16 cellular contexts compared by ENCODE assay signal in the genomic region with DNA sequence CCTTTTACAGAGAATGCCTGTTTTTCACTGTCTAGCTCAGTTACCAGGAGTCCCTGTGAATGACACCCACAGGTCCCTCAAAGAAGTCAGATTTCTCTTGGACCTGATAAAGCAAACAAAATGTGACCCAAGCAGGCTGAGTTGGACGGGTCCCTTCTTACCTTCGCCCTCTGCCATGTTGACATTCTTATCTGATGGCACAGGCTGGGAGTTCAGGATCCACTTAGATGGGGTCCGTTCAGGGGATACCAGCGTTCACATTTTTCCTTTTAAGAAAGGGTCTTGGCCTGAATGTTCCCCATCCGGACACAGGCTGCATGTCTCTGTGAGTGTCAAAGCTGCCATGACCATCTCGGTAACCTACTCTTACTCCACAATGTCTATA.
DNase-seq lines count a peak whose midpoint lies in the region; ATAC-seq, FAIRE-seq and TF ChIP-seq lines count a peak whose summit lies in the region.
"Had no signal": no experiment of that assay in that cellular context is flagged by ENCODE, and none has a peak within 500 bp of the region (broad histone marks: within the 10 kb centered on the region; RNA-seq: fewer than 3 reads in every experiment).

No MANE protein-coding gene starts in this region.

- peaks cover 84% of the 10 kb centered on the region for H3K4me1 Mint-ChIP-seq in Calu3 (ENCODE audit: low read depth, unreplicated experiment)

- TF ChIP-seq CTCF in Calu3 (IDR thresholded peaks at IDR 0.05; ENCODE audit: unreplicated experiment), result no peak
- TF ChIP-seq CTCF in foreskin keratinocyte (conservative IDR thresholded peaks at IDR 0.05), result no peak
- TF ChIP-seq CTCF in MM.1S (IDR thresholded peaks at IDR 0.05; ENCODE audit: low read length), result no peak
- no peak for TF ChIP-seq CTCF in kidney (IDR thresholded peaks at IDR 0.05; ENCODE audit: borderline replicate concordance, extremely low read depth, insufficient read depth)

- H3K9ac ChIP-seq in skeletal muscle satellite cell (ENCODE audit: low read depth, low read length), result peak overlapping the region; percentile 85
- no peak overlapping the region for H3K9ac ChIP-seq in MM.1S (ENCODE audit: low read length)
- no peak overlapping the region for H3K9ac ChIP-seq in kidney (ENCODE audit: low read length in 2 of 2)

- H3K9me3 Mint-ChIP-seq in Calu3 (ENCODE audit: low read depth, unreplicated experiment), result peaks cover 6% of the 10 kb centered on the region
- H3K9me3 Mint-ChIP-seq: activated T-helper 17 cell treated with anti-CD3 and anti-CD28 coated beads, Interleukin-2, amount 50 U/mL, for 72 hours had no signal

- peak overlapping the region; percentile 99 for H3K27ac ChIP-seq in SJSA1
- peak overlapping the region; percentile 89 for H3K27ac ChIP-seq in foreskin keratinocyte
- no peak overlapping the region for H3K27ac ChIP-seq in MM.1S (ENCODE audit: low read length)
- H3K27ac ChIP-seq in kidney (ENCODE audit: low read depth in 2 of 2, low read length in 2 of 2), result no peak overlapping the region

- H3K36me3 Mint-ChIP-seq in Calu3 (ENCODE audit: insufficient read depth, unreplicated experiment), result peaks cover 15% of the 10 kb centered on the region
- H3K36me3 Mint-ChIP-seq: activated CD8-positive, alpha-beta memory T cell treated with anti-CD3 and anti-CD28 coated beads, Interleukin-2, amount 10 ng/mL, durations not matched to agents 7 days and 5 days had no signal

- no peaks in the 10 kb centered on the region for H3F3A ChIP-seq in MM.1S (ENCODE audit: insufficient read depth, low read length)

- no TSS peak for BruUV-seq in Calu3 (replicated peaks; lab: Mats Ljungman, UMichigan)

- H3K4me1 ChIP-seq in SJSA1 (replicated peaks) (peaks cover 41% of the 10 kb centered on the region), foreskin keratinocyte (peaks cover 27% of the 10 kb centered on the region), skeletal muscle satellite cell (ENCODE audit: control insufficient read depth, insufficient read depth, low read length) (peaks cover 40% of the 10 kb centered on the region), MM.1S (ENCODE audit: low read length) (no peaks in the 10 kb centered on the region), kidney (ENCODE audit: control insufficient read depth in 1 of 2, insufficient read depth in 1 of 2, low read depth in 1 of 2, low read length in 2 of 2) (no peaks in the 10 kb centered on the region)

- no peaks in the 10 kb centered on the region for H3K9me2 ChIP-seq in MM.1S (replicated peaks; ENCODE audit: insufficient read depth, low read length)

- DNase-seq in Calu3 (no peak), SJSA1 (ENCODE audit: low read depth in 1 of 2, low spot score in 2 of 2) (no peak), foreskin keratinocyte (no peak), MM.1S (no peak), DMS 273 (lab: John Stamatoyannopoulos, UW; ENCODE audit: unreplicated experiment) (no peak), cerebellar cortex (ENCODE audit: low spot score) (no peak), kidney (no peak)
- DNase-seq: activated CD4-positive, alpha-beta T cell treated with anti-CD3 and anti-CD28 coated beads for 4 hours; activated CD8-positive, alpha-beta memory T cell treated with anti-CD3 and anti-CD28 coated beads, Interleukin-2, amount 10 ng/mL, durations not matched to agents 7 days and 5 days; islet precursor cell; NCI-H1417 treated with DMSO at 0.1 percent for 48 hours; NCI-H774 had no signal

- H3K4me2 ChIP-seq in skeletal muscle satellite cell (ENCODE audit: low read length) (peak overlapping the region; percentile 43), MM.1S (ENCODE audit: low read depth, low read length) (no peak overlapping the region)

- no peak overlapping the region for H3K4me3 Mint-ChIP-seq in Calu3 (ENCODE audit: low read depth, unreplicated experiment)
- H3K4me3 Mint-ChIP-seq: activated CD8-positive, alpha-beta memory T cell treated with anti-CD3 and anti-CD28 coated beads, Interleukin-2, amount 10 ng/mL, durations not matched to agents 7 days and 5 days; activated T-helper 17 cell treated with anti-CD3 and anti-CD28 coated beads, Interleukin-2, amount 50 U/mL, for 72 hours; stimulated activated naive CD8-positive, alpha-beta T cell treated with anti-CD3 and anti-CD28 coated beads, Interleukin-15, Interleukin-2, amounts not matched to agents 100 ng/mL and 50 ng/mL, for 24 hours had no signal

- H4K20me1 ChIP-seq in MM.1S (ENCODE audit: insufficient read depth, low read length), result no peaks in the 10 kb centered on the region

- H2AFZ ChIP-seq in MM.1S (ENCODE audit: low read length), result no peak overlapping the region

- peak overlapping the region; percentile 77 for H3K27ac Mint-ChIP-seq in Calu3 (ENCODE audit: unreplicated experiment)
- H3K27ac Mint-ChIP-seq: activated CD8-positive, alpha-beta memory T cell treated with anti-CD3 and anti-CD28 coated beads, Interleukin-2, amount 10 ng/mL, durations not matched to agents 7 days and 5 days; activated T-helper 17 cell treated with anti-CD3 and anti-CD28 coated beads, Interleukin-2, amount 50 U/mL, for 72 hours; stimulated activated naive CD8-positive, alpha-beta T cell treated with anti-CD3 and anti-CD28 coated beads, Interleukin-15, Interleukin-2, amounts not matched to agents 100 ng/mL and 50 ng/mL, for 24 hours had no signal

- no peak for FAIRE-seq in kidney (lab: Jason Lieb, UNC)
- FAIRE-seq: TTC549 had no signal

- CTCF ChIA-PET in Calu3 (lab: Charles Lee), result interaction anchor here (1.1 to 1.4 kb wide), 2 partner anchors 10 to 54 kb away, joined by 3 to 5 read pairs; no protein-coding TSS in a partner anchor

- H3K9me3 ChIP-seq in SJSA1 (replicated peaks) (no peaks in the 10 kb centered on the region), skeletal muscle satellite cell (replicated peaks; ENCODE audit: low read length) (no peaks in the 10 kb centered on the region), MM.1S (replicated peaks; ENCODE audit: insufficient read depth, low read length) (no peaks in the 10 kb centered on the region), kidney (ENCODE audit: control insufficient read depth in 1 of 2, low read length in 2 of 2) (no peaks in the 10 kb centered on the region)

- intact Hi-C loops in Calu3 (cut with micrococcal nuclease; ENCODE audit: unreplicated experiment), result loop anchor here (2.0 to 10.0 kb wide), 2 partner anchors 43 to 399 kb away; partner anchors contain the start of genes LRRC49 and THAP10
- intact Hi-C loops in kidney (cut with DNase I), result no loop called here

- H3K36me3 ChIP-seq in SJSA1, result no peaks in the 10 kb centered on the region; the same call in 1 of the 2 replicates
- H3K36me3 ChIP-seq in skeletal muscle satellite cell (ENCODE audit: insufficient read depth, low read length), result no peaks in the 10 kb centered on the region
- H3K36me3 ChIP-seq in MM.1S (replicated peaks; ENCODE audit: insufficient read depth, low read length), result no peaks in the 10 kb centered on the region
- H3K36me3 ChIP-seq in kidney (ENCODE audit: control insufficient read depth in 1 of 2, insufficient read depth in 2 of 2, low read length in 2 of 2), result no peaks in the 10 kb centered on the region

- no peaks in the 10 kb centered on the region for H3K27me3 Mint-ChIP-seq in Calu3 (ENCODE audit: unreplicated experiment)
- H3K27me3 Mint-ChIP-seq: activated T-helper 17 cell treated with anti-CD3 and anti-CD28 coated beads, Interleukin-2, amount 50 U/mL, for 72 hours had no signal

- H3K27me3 ChIP-seq in SJSA1 (replicated peaks) (no peaks in the 10 kb centered on the region), foreskin keratinocyte (no peaks in the 10 kb centered on the region), skeletal muscle satellite cell (ENCODE audit: control insufficient read depth, insufficient read depth, low read length) (no peaks in the 10 kb centered on the region), MM.1S (replicated peaks; ENCODE audit: insufficient read depth, low read length) (no peaks in the 10 kb centered on the region)

- H3K4me3 ChIP-seq in SJSA1 (peak overlapping the region; percentile 2; the same call in 1 of the 2 replicates), skeletal muscle satellite cell (ENCODE audit: low read length) (peak overlapping the region; percentile 23), MM.1S (ENCODE audit: low read length) (no peak overlapping the region), kidney (ENCODE audit: low read length in 2 of 2) (no peak overlapping the region)

- no peak for ATAC-seq in foreskin keratinocyte
- ATAC-seq: activated CD8-positive, alpha-beta memory T cell treated with anti-CD3 and anti-CD28 coated beads, Interleukin-2, amount 10 ng/mL, durations not matched to agents 7 days and 5 days; activated T-helper 17 cell treated with anti-CD3 and anti-CD28 coated beads, Interleukin-2, amount 50 U/mL, for 72 hours had no signal

- H3K79me2 ChIP-seq in MM.1S (ENCODE audit: low read length), result no peaks in the 10 kb centered on the region

Comparison
In these comparisons a context has a peak if more than half of its experiments do, and no peak if none do; other contexts are left out.
1. H3K27ac ChIP-seq: peak in SJSA1 (single experiment) and foreskin keratinocyte (single experiment); none in MM.1S (single experiment) and kidney (0 of 2).
2. H3K4me3 ChIP-seq: peak in SJSA1 (single experiment) and skeletal muscle satellite cell (single experiment); none in MM.1S (single experiment) and kidney (0 of 2).